ENCODE assay signal across 31 cellular contexts in the genomic region with DNA sequence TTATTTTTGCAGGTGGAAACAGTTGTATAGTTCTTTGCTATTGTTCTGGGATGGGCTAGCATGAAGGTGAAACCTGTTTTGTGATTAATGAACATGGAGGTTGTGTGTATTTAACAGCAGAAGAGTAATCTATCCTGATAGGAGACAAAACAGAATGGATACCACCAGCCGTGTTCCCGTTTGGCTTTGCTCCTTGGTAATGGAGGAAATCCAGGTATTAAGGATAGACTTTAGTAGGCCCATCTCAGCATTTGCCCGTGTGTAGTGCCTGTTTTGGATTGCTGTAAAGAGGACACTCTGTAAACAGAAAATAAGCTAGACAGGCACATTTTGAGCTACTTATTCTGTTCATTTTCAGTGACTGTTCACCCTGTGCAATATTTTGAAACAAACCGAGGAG.
"Had no signal": no experiment of that assay in that cellular context is flagged by ENCODE, and none has a peak within 500 bp of the region (broad histone marks: within the 10 kb centered on the region; RNA-seq: fewer than 3 reads in every experiment).

No MANE protein-coding gene starts in this region.

- H3K4me1 ChIP-seq: adrenal gland, body of pancreas, esophagus muscularis mucosa, foreskin keratinocyte had no signal

- H3K36me3 ChIP-seq: adrenal gland, esophagus muscularis mucosa, gastrocnemius medialis, WERI-Rb-1 had no signal

- H3K9me3 ChIP-seq: adrenal gland, body of pancreas, esophagus muscularis mucosa, gastrocnemius medialis had no signal

- ATAC-seq: activated CD4-positive, CD25-positive, alpha-beta regulatory T cell treated with anti-CD3 and anti-CD28 coated beads, Interleukin-2, amount 50 U/mL, for 24 hours; activated CD8-positive, alpha-beta memory T cell treated with anti-CD3 and anti-CD28 coated beads, Interleukin-2, amount 10 ng/mL, durations not matched to agents 7 days and 5 days; activated CD8-positive, alpha-beta T cell treated with anti-CD3 and anti-CD28 coated beads, Interleukin-2, amount 10 ng/mL, durations not matched to agents 7 days and 5 days; activated naive CD8-positive, alpha-beta T cell treated with anti-CD3 and anti-CD28 coated beads, Interleukin-2, amount 50 U/mL, for 24 hours; body of pancreas; effector memory CD8-positive, alpha-beta T cell; foreskin keratinocyte; gastrocnemius medialis; T-helper 17 cell had no signal

- H3K27me3 ChIP-seq: adrenal gland, body of pancreas, foreskin keratinocyte, gastrocnemius medialis had no signal

- H3K4me3 ChIP-seq: adrenal gland, body of pancreas, coronary artery, esophagus muscularis mucosa, gastrocnemius medialis had no signal

- H3K27ac ChIP-seq: adrenal gland, body of pancreas, coronary artery, esophagus muscularis mucosa, foreskin keratinocyte, gastrocnemius medialis, WERI-Rb-1 had no signal

- DNase-seq: activated B cell treated with CpG ODN at 0.5 μM for 24 hours; activated CD4-positive, alpha-beta memory T cell treated with anti-CD3 and anti-CD28 coated beads for 36 hours; activated CD4-positive, alpha-beta T cell treated with anti-CD3 and anti-CD28 coated beads, Interleukin-2, amount 10 ng/mL, durations not matched to agents 24 days and 14 days; activated CD8-positive, alpha-beta memory T cell treated with anti-CD3 and anti-CD28 coated beads, Interleukin-2, amount 10 ng/mL, durations not matched to agents 7 days and 5 days; activated CD8-positive, alpha-beta memory T cell treated with anti-CD3 and anti-CD28 coated beads, Interleukin-2, amount 50 U/mL, for 4 hours; activated CD8-positive, alpha-beta T cell treated with anti-CD3 and anti-CD28 coated beads, Interleukin-2, amount 10 ng/mL, durations not matched to agents 7 days and 5 days; activated effector memory CD4-positive, alpha-beta T cell treated with anti-CD3 and anti-CD28 coated beads, Interleukin-2, amount 50 U/mL, for 16 hours; activated naive CD4-positive, alpha-beta T cell treated with anti-CD3 and anti-CD28 coated beads for 36 hours; activated naive CD8-positive, alpha-beta T cell treated with anti-CD3 and anti-CD28 coated beads for 36 hours; activated naive CD8-positive, alpha-beta T cell treated with anti-CD3 and anti-CD28 coated beads, Interleukin-2, amount 50 U/mL, for 24 hours; activated T-cell treated with anti-CD3 and anti-CD28 coated beads, Interleukin-2, amount 50 U/mL, for 1 hour; activated T-cell treated with anti-CD3 and anti-CD28 coated beads, Interleukin-2, amount 50 U/mL, for 48 hours; adrenal gland; amygdala; aorta; body of pancreas; cerebellar nuclear complex; dermis blood vessel endothelial cell; effector CD4-positive, alpha-beta T cell; effector memory CD8-positive, alpha-beta T cell; erythroblast; foreskin keratinocyte; gastrocnemius medialis; head of caudate nucleus; hippocampal formation; T-helper 17 cell; T1000; WERI-Rb-1 had no signal
